ENCODE assay signal across 8 cellular contexts in genomic region chr12:88242161-88242925, GRCh38.
DNase-seq lines count a peak whose midpoint lies in the region; ATAC-seq and TF ChIP-seq lines count a peak whose summit lies in the region.

No MANE protein-coding gene starts in this region.

- POLR2A ChIA-PET in A673 (lab: Charles Lee; ENCODE audit: low non-redundant PET) = no interaction called here

- DNase-seq in A673 (ENCODE audit: low spot score) = peak; percentile 37
- DNase-seq in SK-MEL-5 (ENCODE audit: low read depth, low spot score) = peak; percentile 45
- no peak for DNase-seq in GM19240 (ENCODE audit: insufficient read length, low spot score)
- no peak for DNase-seq in C1 segment of cervical spinal cord (lab: John Stamatoyannopoulos, UW)
- DNase-seq in SKM-1 treated with dmso at 0.1 percent for 144 hours (lab: John Stamatoyannopoulos, UW; ENCODE audit: unreplicated experiment) = no peak

- in situ Hi-C loops in SK-MEL-5 (cut with HindIII; ENCODE audit: low pct_unique_long_range_greater_than_20kb, low sequenced_read_pairs) = no loop called here

- CTCF ChIA-PET in A673 (lab: Charles Lee) = no interaction called here

- no TSS peak for BruUV-seq in A673 (replicated peaks; lab: Mats Ljungman, UMichigan)

- H3K27ac ChIP-seq in A673 (ENCODE audit: low read depth, low read length, poor library complexity, severe bottlenecking) (no peak overlapping the region), gastroesophageal sphincter (peak overlapping the region; percentile 34 to 49 (median 44))

- H3K4me3 ChIP-seq in A673 (ENCODE audit: low read depth, low read length, poor library complexity, severe bottlenecking) = no peak overlapping the region
- no peak overlapping the region for H3K4me3 ChIP-seq in gastroesophageal sphincter

- ATAC-seq in GM21786 (IDR thresholded peaks at IDR 0.05; ENCODE audit: unreplicated experiment) = peak; percentile 38
- ATAC-seq in gastroesophageal sphincter = peak; percentile 88
- ATAC-seq in GM19324 (IDR thresholded peaks at IDR 0.05; ENCODE audit: low FRiP score, unreplicated experiment) = no peak

- TF ChIP-seq EP300 in gastroesophageal sphincter (IDR thresholded peaks at IDR 0.05) = no peak

- H3K4me1 ChIP-seq in A673 (ENCODE audit: insufficient read depth, low read length, poor library complexity, severe bottlenecking) (peaks cover 4% of the 10 kb centered on the region), gastroesophageal sphincter (peaks cover 0 to 28% (median 0%) of the 10 kb centered on the region in 3 donors)

- no peaks in the 10 kb centered on the region for H3K36me3 ChIP-seq in A673 (ENCODE audit: insufficient read depth, low read length, poor library complexity, severe bottlenecking)
- H3K36me3 ChIP-seq in gastroesophageal sphincter = no peaks in the 10 kb centered on the region

- H3K27me3 ChIP-seq in A673 (replicated peaks; ENCODE audit: insufficient read depth, low read depth, low read length, poor library complexity) = no peaks in the 10 kb centered on the region
- no peaks in the 10 kb centered on the region for H3K27me3 ChIP-seq in gastroesophageal sphincter

- WGBS in gastroesophageal sphincter (ENCODE audit: low coverage in 1 of 2), 2 donors = 32 to 40% methylated on average over 2 of the region's 2 CpGs

- TF ChIP-seq POLR2A in gastroesophageal sphincter (IDR thresholded peaks at IDR 0.05) = no peak

- TF ChIP-seq CTCF in A673 (conservative IDR thresholded peaks at IDR 0.05; ENCODE audit: low read depth, low read length) (no peak), gastroesophageal sphincter (IDR thresholded peaks at IDR 0.05) (no peak)

- intact Hi-C loops in A673 (cut with micrococcal nuclease; ENCODE audit: unreplicated experiment) = no loop called here

- H3K9me3 ChIP-seq in A673 (ENCODE audit: low read depth, low read length, poor library complexity, severe bottlenecking) = no peaks in the 10 kb centered on the region
- peaks cover 0 to 7% (median 0%) of the 10 kb centered on the region in 3 donors for H3K9me3 ChIP-seq in gastroesophageal sphincter

Comparison
In these comparisons a context has a peak if more than half of its experiments do, and no peak if none do; other contexts are left out.
1. DNase-seq: peak in A673 (single experiment) and SK-MEL-5 (single experiment); none in GM19240 (single experiment), C1 segment of cervical spinal cord (0 of 14) and SKM-1 treated with dmso at 0.1 percent for 144 hours (single experiment).